ENCODE assay signal across 8 cellular contexts in the genomic region with DNA sequence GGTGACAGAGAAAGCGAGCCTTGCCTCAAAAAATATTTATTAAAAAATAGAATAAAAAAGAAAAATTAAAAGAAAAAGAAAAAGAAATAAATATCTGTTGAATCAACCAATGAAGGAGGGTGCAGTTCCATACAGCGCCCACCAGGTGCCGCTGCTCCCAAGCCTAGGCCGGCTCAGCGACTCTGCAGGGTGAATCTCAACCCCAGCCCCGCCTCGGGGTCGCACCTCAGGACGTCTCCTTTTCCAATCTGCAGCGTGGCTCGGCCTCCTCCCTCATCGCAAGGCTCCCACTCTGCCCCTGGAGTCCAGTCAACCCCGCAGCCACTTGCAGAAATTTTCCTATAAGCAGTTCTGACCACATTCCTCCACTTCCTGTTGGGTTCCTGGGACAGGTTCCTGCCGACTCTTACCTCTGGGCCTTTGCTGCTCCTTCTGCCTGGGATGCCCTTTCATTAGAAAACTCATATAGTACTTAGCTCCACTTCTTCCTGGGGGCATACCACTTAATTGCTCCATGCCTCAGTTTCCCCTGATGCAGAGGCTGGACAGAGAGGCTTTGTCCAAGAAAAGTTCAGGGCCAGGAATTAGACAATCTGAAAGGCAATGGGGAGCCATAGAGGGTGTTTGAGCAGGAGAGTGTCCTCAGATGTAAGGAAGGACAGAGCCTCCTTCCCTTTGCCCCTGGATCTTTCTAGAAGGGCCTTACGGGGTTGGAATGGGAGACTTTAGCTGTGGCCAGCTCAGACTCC. TPM values are rescaled to one million over a fixed set of nuclear protein-coding genes. Genes with fewer than 3 reads are reported as not detected.
DNase-seq lines count a peak whose midpoint lies in the region; ATAC-seq and TF ChIP-seq lines count a peak whose summit lies in the region.

No MANE protein-coding gene starts in this region.

- H3K9ac ChIP-seq in NT2/D1 (ENCODE audit: insufficient read length, low read depth): no peak overlapping the region

- no peak overlapping the region for H3K4me3 ChIP-seq in NT2/D1 (ENCODE audit: insufficient read length, low read depth)

- H3K4me3 Mint-ChIP-seq in nephron progenitor cell: peak overlapping the region; percentile 50

- no peaks in the 10 kb centered on the region for H3K36me3 Mint-ChIP-seq in nephron progenitor cell (ENCODE audit: low read depth)

- peaks cover 43% of the 10 kb centered on the region for H3K27me3 Mint-ChIP-seq in nephron progenitor cell (ENCODE audit: low read depth, poor library complexity)

- no peaks in the 10 kb centered on the region for H3K9me3 Mint-ChIP-seq in nephron progenitor cell

- in situ Hi-C loops in GM13976 (cut with MboI; ENCODE audit: low sequenced_read_pairs, unreplicated experiment): no loop called here

- no peaks in the 10 kb centered on the region for H3K36me3 ChIP-seq in NT2/D1 (ENCODE audit: insufficient read depth, insufficient read length, low read length)

- no peaks in the 10 kb centered on the region for H3K9me3 ChIP-seq in NT2/D1 (ENCODE audit: insufficient read depth, low read length)

- peaks cover 4% of the 10 kb centered on the region for H3K4me1 Mint-ChIP-seq in nephron progenitor cell

- ATAC-seq in esophagus mucosa (peak; percentile 78), GM21825 (IDR thresholded peaks at IDR 0.05; ENCODE audit: unreplicated experiment) (no peak)

- H3K27me3 ChIP-seq in NT2/D1 (ENCODE audit: insufficient read depth, insufficient read length): peaks cover 18% of the 10 kb centered on the region

- no peak overlapping the region for H3K27ac Mint-ChIP-seq in nephron progenitor cell

- peaks cover 6% of the 10 kb centered on the region for H3K4me1 ChIP-seq in NT2/D1 (ENCODE audit: insufficient read depth, insufficient read length)

- TF ChIP-seq CTCF in GM13976 (IDR thresholded peaks at IDR 0.05; ENCODE audit: borderline replicate concordance, control extremely low read depth, extremely low read depth, insufficient read depth, missing control alignments) (peak; percentile 88), nephron progenitor cell (IDR thresholded peaks at IDR 0.05) (peak; percentile 10)

- DNase-seq in 8988T: peak; percentile 61
- DNase-seq in GM13976 (ENCODE audit: low spot score): peak; percentile 87
- DNase-seq in NT2/D1 (ENCODE audit: low read depth, low spot score): peak; percentile 56
- DNase-seq in activated T-cell treated with anti-CD3 and anti-CD28 coated beads for 1 hour (ENCODE audit: low read depth): peak; percentile 66
- peak; percentile 80 for DNase-seq in nephron progenitor cell
- peak; percentile 52 for DNase-seq in superior temporal gyrus (ENCODE audit: extremely low spot score)

RNA-seq across cellular contexts. Expression of a gene that starts 24.3 kb away (rescaled TPM):
- not detected for total RNA-seq in esophagus mucosa

RNA-seq across cellular contexts. Expression of a gene that starts 43.8 kb away (rescaled TPM):
- not detected for total RNA-seq in esophagus mucosa

RNA-seq across cellular contexts. Expression of a gene that starts 44.2 kb away (rescaled TPM):
- total RNA-seq in esophagus mucosa: 1.9 TPM
